In genomic region chr7:47428052-47428779, GRCh38 we compare ENCODE assay signal across 1 cellular context.
TF ChIP-seq lines count a peak whose summit lies in the region.

No MANE protein-coding gene starts in this region.

TF ChIP-seq in IMR-90, 13 proteins besides CTCF, POLR2A, EP300 and RAD21 (continued from another document):
- TF ChIP-seq FOS (IDR thresholded peaks at IDR 0.05; ENCODE audit: low read depth, low read length), result no peak
